ENCODE assay signal across 1 cellular context in genomic region chr11:5818245-5818865, GRCh38.
TF ChIP-seq lines count a peak whose summit lies in the region.

No MANE protein-coding gene starts in this region.

TF ChIP-seq in K562, 482 proteins besides CTCF, POLR2A, EP300 and RAD21:
- TF ChIP-seq HINFP (tag; conservative IDR thresholded peaks at IDR 0.05; ENCODE audit: low read depth) (no peak), ELF1 (tag; IDR thresholded peaks at IDR 0.05) (0 out of 2 replicates have a peak, but pooled peaks have one; percentile 22)
TF ChIP-seq in K562: peak in this region for 1.
